1 cellular context compared by ENCODE assay signal in genomic region chr16:24995469-24995868, GRCh38.
TF ChIP-seq lines count a peak whose summit lies in the region.

No MANE protein-coding gene starts in this region.

TF ChIP-seq in HepG2, 621 proteins besides CTCF, POLR2A, EP300 and RAD21 (continued from another document):
- TF ChIP-seq ZNF275 (CRISPR knock-in tag; IDR thresholded peaks at IDR 0.05; ENCODE audit: borderline replicate concordance) (no peak), FOXC1 (CRISPR knock-in tag; IDR thresholded peaks at IDR 0.05; ENCODE audit: borderline replicate concordance) (no peak), ZIK1 (CRISPR knock-in tag; IDR thresholded peaks at IDR 0.05; ENCODE audit: borderline replicate concordance, low read depth) (no peak), TEAD2 (CRISPR knock-in tag; IDR thresholded peaks at IDR 0.05) (no peak), FLYWCH1 (CRISPR knock-in tag; IDR thresholded peaks at IDR 0.05) (no peak), KDM5A (IDR thresholded peaks at IDR 0.05; ENCODE audit: borderline replicate concordance, low read length) (no peak), ZNF136 (CRISPR knock-in tag; IDR thresholded peaks at IDR 0.05; ENCODE audit: low read depth) (no peak), PRDM15 (CRISPR knock-in tag; IDR thresholded peaks at IDR 0.05) (peak; percentile 93), CENPBD1 (CRISPR knock-in tag; IDR thresholded peaks at IDR 0.05; ENCODE audit: borderline replicate concordance, low read depth) (no peak), ZNF839 (CRISPR knock-in tag; IDR thresholded peaks at IDR 0.05; ENCODE audit: borderline replicate concordance) (no peak), ATF2 (CRISPR knock-in tag; IDR thresholded peaks at IDR 0.05) (no peak), ARNT (IDR thresholded peaks at IDR 0.05) (no peak), ZNF329 (CRISPR knock-in tag; IDR thresholded peaks at IDR 0.05; ENCODE audit: low read depth) (no peak), ZNF558 (CRISPR knock-in tag; IDR thresholded peaks at IDR 0.05; ENCODE audit: borderline replicate concordance) (no peak), MXD1 (CRISPR knock-in tag; IDR thresholded peaks at IDR 0.05) (no peak), HMG20B (CRISPR knock-in tag; conservative IDR thresholded peaks at IDR 0.05) (no peak), KAT8 (CRISPR knock-in tag; IDR thresholded peaks at IDR 0.05) (no peak), ZNF749 (CRISPR knock-in tag; IDR thresholded peaks at IDR 0.05; ENCODE audit: borderline replicate concordance) (no peak), NR0B2 (CRISPR knock-in tag; IDR thresholded peaks at IDR 0.05) (no peak), ZNF460 (CRISPR knock-in tag; IDR thresholded peaks at IDR 0.05; ENCODE audit: borderline replicate concordance) (no peak), HOMEZ (CRISPR knock-in tag; IDR thresholded peaks at IDR 0.05; ENCODE audit: low read depth) (no peak), ZBTB42 (CRISPR knock-in tag; IDR thresholded peaks at IDR 0.05) (no peak)
